ENCODE assay signal across 8 cellular contexts in the genomic region with DNA sequence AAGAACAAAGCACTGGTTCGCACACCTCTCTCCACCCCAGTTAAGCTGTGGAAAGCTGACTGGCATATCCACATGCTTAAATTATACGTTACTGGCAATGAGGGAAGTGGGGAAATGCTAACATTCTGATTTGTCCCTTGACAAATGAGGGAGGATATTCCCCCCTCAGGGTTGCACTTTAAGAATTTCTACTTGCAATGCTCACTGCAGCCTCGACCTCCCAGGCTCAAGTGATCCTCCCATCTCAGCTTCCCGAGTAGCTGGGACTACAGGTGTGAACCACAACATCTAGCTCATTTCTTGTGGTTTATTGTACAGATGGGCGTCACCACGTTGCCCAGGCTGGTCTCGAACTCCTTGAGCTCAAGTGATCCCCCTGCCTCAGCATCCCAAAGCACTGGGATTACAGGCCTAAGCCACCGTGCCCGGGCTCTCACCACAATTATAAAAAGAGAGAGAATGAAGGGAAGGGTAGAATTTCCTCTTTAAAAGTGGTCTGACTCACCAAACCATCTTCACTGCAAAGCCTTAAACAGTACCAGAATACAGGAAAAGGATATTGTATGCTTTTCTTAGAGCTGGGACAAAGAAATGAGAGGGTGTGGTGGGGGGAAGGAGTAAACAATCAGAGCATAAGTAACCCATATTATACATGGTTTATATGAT. TPM values are rescaled to one million over a fixed set of nuclear protein-coding genes. Genes with fewer than 3 reads are reported as not detected.
DNase-seq lines count a peak whose midpoint lies in the region; ATAC-seq and TF ChIP-seq lines count a peak whose summit lies in the region.

No MANE protein-coding gene starts in this region.

- peaks cover 94% of the 10 kb centered on the region for H3K4me1 Mint-ChIP-seq in activated naive CD4-positive, alpha-beta T cell treated with anti-CD3 and anti-CD28 coated beads, Interleukin-2, amount 50 U/mL, for 24 hours
- H3K4me1 Mint-ChIP-seq in glutamatergic neuron (ENCODE audit: low read depth, unreplicated experiment): peaks cover 33% of the 10 kb centered on the region

- no peak overlapping the region for H3K27ac ChIP-seq in subcutaneous abdominal adipose tissue (ENCODE audit: low read depth, low read length)

- H3K9me3 ChIP-seq in subcutaneous abdominal adipose tissue (ENCODE audit: control insufficient read depth in 5 of 5, low read length in 5 of 5): no peaks in the 10 kb centered on the region

- no peak overlapping the region for H3K4me3 ChIP-seq in subcutaneous abdominal adipose tissue (ENCODE audit: low read depth in 1 of 5, low read length in 5 of 5)

- H3K27me3 ChIP-seq in subcutaneous abdominal adipose tissue (ENCODE audit: control insufficient read depth in 5 of 5, insufficient read depth in 4 of 5, low read length in 5 of 5): no peaks in the 10 kb centered on the region

- peaks cover 10% of the 10 kb centered on the region for H3K36me3 Mint-ChIP-seq in activated naive CD4-positive, alpha-beta T cell treated with anti-CD3 and anti-CD28 coated beads, Interleukin-2, amount 50 U/mL, for 24 hours
- H3K36me3 Mint-ChIP-seq in glutamatergic neuron (ENCODE audit: unreplicated experiment): no peaks in the 10 kb centered on the region

- H3K36me3 ChIP-seq in subcutaneous abdominal adipose tissue (ENCODE audit: control insufficient read depth in 5 of 5, insufficient read depth in 5 of 5, low read length in 5 of 5): no peaks in the 10 kb centered on the region

- peak overlapping the region; percentile 69 for H3K27ac Mint-ChIP-seq in activated naive CD4-positive, alpha-beta T cell treated with anti-CD3 and anti-CD28 coated beads, Interleukin-2, amount 50 U/mL, for 24 hours
- H3K27ac Mint-ChIP-seq in glutamatergic neuron (ENCODE audit: unreplicated experiment): peak overlapping the region; percentile 23

- no peaks in the 10 kb centered on the region for H3K9me3 Mint-ChIP-seq in activated naive CD4-positive, alpha-beta T cell treated with anti-CD3 and anti-CD28 coated beads, Interleukin-2, amount 50 U/mL, for 24 hours
- H3K9me3 Mint-ChIP-seq in glutamatergic neuron (ENCODE audit: unreplicated experiment): peaks cover 5% of the 10 kb centered on the region

- ATAC-seq in HG03378 (IDR thresholded peaks at IDR 0.05; ENCODE audit: unreplicated experiment): no peak

- peak overlapping the region in 4 of 5 donors; percentile 14 to 42 (median 22) for H3K9ac ChIP-seq in subcutaneous abdominal adipose tissue (ENCODE audit: low read length in 5 of 5)

- H3K4me3 Mint-ChIP-seq in activated naive CD4-positive, alpha-beta T cell treated with anti-CD3 and anti-CD28 coated beads, Interleukin-2, amount 50 U/mL, for 24 hours: peak overlapping the region; percentile 53
- H3K4me3 Mint-ChIP-seq in glutamatergic neuron (ENCODE audit: unreplicated experiment): no peak overlapping the region

- DNase-seq in activated naive CD4-positive, alpha-beta T cell treated with anti-CD3 and anti-CD28 coated beads, Interleukin-2, amount 50 U/mL, for 16 hours: no peak
- DNase-seq in activated CD4-positive, alpha-beta T cell treated with anti-CD3 and anti-CD28 coated beads, Interleukin-2, amount 50 U/mL, for 1 hour: peak; percentile 7
- DNase-seq in glutamatergic neuron: no peak
- no peak for DNase-seq in COR-L47 (lab: John Stamatoyannopoulos, UW)
- DNase-seq in CD1c-positive myeloid dendritic cell (ENCODE audit: extremely low spot score): no peak

- TF ChIP-seq CTCF in glutamatergic neuron (IDR thresholded peaks at IDR 0.05; ENCODE audit: partially characterized antibody, unreplicated experiment): no peak

- H3K27me3 Mint-ChIP-seq in activated naive CD4-positive, alpha-beta T cell treated with anti-CD3 and anti-CD28 coated beads, Interleukin-2, amount 50 U/mL, for 24 hours: no peaks in the 10 kb centered on the region
- H3K27me3 Mint-ChIP-seq in glutamatergic neuron (ENCODE audit: unreplicated experiment): peaks cover 8% of the 10 kb centered on the region

- H3K4me1 ChIP-seq in subcutaneous abdominal adipose tissue (ENCODE audit: control insufficient read depth in 5 of 5, insufficient read depth in 5 of 5, low read length in 5 of 5): peaks cover 3 to 75% (median 71%) of the 10 kb centered on the region in 5 donors

RNA-seq across cellular contexts. Expression of a gene that starts 38.9 kb away (rescaled TPM):
- 191 TPM for total RNA-seq in glutamatergic neuron (ENCODE audit: unreplicated experiment)
